ENCODE assay signal across 8 cellular contexts in the genomic region with DNA sequence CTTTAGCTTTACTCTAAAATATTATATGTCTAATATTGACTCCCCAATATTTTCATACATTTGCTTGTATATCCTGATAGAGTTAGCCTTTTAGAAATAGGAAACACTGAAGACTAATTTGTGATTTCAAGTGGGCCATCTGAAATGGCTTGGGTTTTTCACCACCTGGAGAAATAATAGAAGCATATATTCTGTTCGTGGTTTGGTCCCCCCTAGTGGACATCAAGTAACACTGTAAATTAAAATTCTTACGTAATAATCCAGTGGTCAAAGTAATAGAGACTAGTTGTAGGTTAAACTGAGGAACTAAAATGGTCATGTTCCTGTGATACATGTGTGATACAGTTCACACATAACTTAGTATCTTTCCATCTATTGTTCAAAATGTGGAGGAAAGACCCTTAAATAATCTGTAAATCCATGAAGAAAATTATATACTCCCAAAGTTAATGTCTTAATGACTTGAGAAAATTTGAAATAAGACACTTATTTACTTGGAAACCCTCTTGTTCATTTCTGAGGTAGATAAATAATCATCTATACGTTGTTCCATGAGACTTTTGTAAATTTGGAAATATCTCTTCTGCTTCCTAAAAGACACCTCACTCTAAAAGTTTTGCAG.
DNase-seq lines count a peak whose midpoint lies in the region; ATAC-seq, FAIRE-seq and TF ChIP-seq lines count a peak whose summit lies in the region.

No MANE protein-coding gene starts in this region.

- DNase-seq in EH (ENCODE audit: low read depth) (peak; percentile 42), adipocyte (ENCODE audit: low read depth) (peak; percentile 66), HepG2 (ENCODE audit: low spot score) (peak; percentile 30), NCI-H1436 (lab: John Stamatoyannopoulos, UW) (no peak), activated gamma-delta T cell treated with Interleukin-2 at 50 U/mL for 16 hours (no peak)
- DNase-seq in Jurkat, Clone E6-1 (ENCODE audit: low read depth, low spot score): peak; percentile 21

- H3K27me3 ChIP-seq in adipocyte (replicated peaks; ENCODE audit: control insufficient read depth, insufficient read depth, low read length): no peaks in the 10 kb centered on the region
- no peaks in the 10 kb centered on the region for H3K27me3 ChIP-seq in HepG2 (ENCODE audit: control insufficient read depth in 1 of 2, insufficient read depth in 2 of 2, low read length in 2 of 2)

- intact Hi-C loops in HepG2 (cut with micrococcal nuclease; ENCODE audit: unreplicated experiment): loop anchor here (1.0 kb wide), 2 partner anchors 129 to 231 kb away; no protein-coding TSS in a partner anchor

- CTCF ChIA-PET in HepG2 (lab: Yijun Ruan, JAX; ENCODE audit: low intra/inter-chr PET ratio, low total read pairs): interaction anchor here (2.7 kb wide), 1 partner anchor 336 kb away, joined by 18 read pairs; no protein-coding TSS in a partner anchor

- in situ Hi-C loops in HepG2 (cut with HindIII; ENCODE audit: extremely low pct_ligation_motif_present, low pct_unique_long_range_greater_than_20kb): no loop called here

- TF ChIP-seq CTCF in HepG2 (CRISPR knock-in tag; IDR thresholded peaks at IDR 0.05): peak; percentile 31

- H2AFZ ChIP-seq in HepG2 (ENCODE audit: low read length): no peak overlapping the region

- POLR2A ChIA-PET in HepG2 (lab: Yijun Ruan, JAX): no interaction called here

- no peaks in the 10 kb centered on the region for H3K4me1 ChIP-seq in adipocyte (ENCODE audit: control insufficient read depth, insufficient read depth, low read length)
- H3K4me1 ChIP-seq in HepG2 (ENCODE audit: insufficient read depth, low read length): no peaks in the 10 kb centered on the region

- H3K9ac ChIP-seq in adipocyte (ENCODE audit: low read length) (no peak overlapping the region), HepG2 (ENCODE audit: insufficient read depth, low read depth, low read length) (no peak overlapping the region)

- no peak overlapping the region for H3K27ac ChIP-seq in HepG2 (ENCODE audit: extremely low read length, insufficient read depth, low read length)

- no peak overlapping the region for H3K4me2 ChIP-seq in HepG2 (ENCODE audit: low read depth, low read length)

- H3K36me3 ChIP-seq in adipocyte (ENCODE audit: control insufficient read depth, insufficient read depth, low read length, severe bottlenecking): no peaks in the 10 kb centered on the region
- H3K36me3 ChIP-seq in HepG2 (replicated peaks in 1 of 2; ENCODE audit: control insufficient read depth in 1 of 2, insufficient read depth in 2 of 2, low read length in 2 of 2): no peaks in the 10 kb centered on the region

- no peak for TF ChIP-seq EP300 in HepG2 (IDR thresholded peaks at IDR 0.05; ENCODE audit: low read depth in 2 of 2, low read length in 2 of 2)
- no peak for TF ChIP-seq EP300 in HepG2 (CRISPR knock-in tag; IDR thresholded peaks at IDR 0.05; ENCODE audit: borderline replicate concordance)

- peak; percentile 66 for FAIRE-seq in HepG2 (lab: Jason Lieb, UNC)

- H3K4me3 ChIP-seq in Jurkat, Clone E6-1 (ENCODE audit: low read length): no peak overlapping the region
- H3K4me3 ChIP-seq in adipocyte (ENCODE audit: low read length) (no peak overlapping the region), HepG2 (replicated peaks in 1 of 3; ENCODE audit: insufficient read depth in 1 of 3, low read depth in 2 of 3, low read length in 3 of 3) (no peak overlapping the region)

- WGBS in HepG2 (ENCODE audit: low lambda C conversion rate): 1% methylated on average over 3 of the region's 3 CpGs

- no peak for TF ChIP-seq POLR2A in HepG2 (IDR thresholded peaks at IDR 0.05; ENCODE audit: insufficient read depth in 1 of 2, low read depth in 2 of 2, low read length in 2 of 2)

- no TSS peak for BruUV-seq in HepG2 (replicated peaks; lab: Mats Ljungman, UMichigan)

- H4K20me1 ChIP-seq in HepG2 (ENCODE audit: insufficient read depth, low read length): no peaks in the 10 kb centered on the region

- H3K79me2 ChIP-seq in HepG2 (ENCODE audit: insufficient read depth, low read length): no peaks in the 10 kb centered on the region

- ATAC-seq in GM21390 (IDR thresholded peaks at IDR 0.05; ENCODE audit: unreplicated experiment): peak; percentile 78
- no peak for ATAC-seq in HepG2
- ATAC-seq in HG02970 (IDR thresholded peaks at IDR 0.05; ENCODE audit: low FRiP score, unreplicated experiment): no peak

- H3K9me3 ChIP-seq in adipocyte (ENCODE audit: control insufficient read depth, low read length) (no peaks in the 10 kb centered on the region), HepG2 (ENCODE audit: low read length) (no peaks in the 10 kb centered on the region)

- TF ChIP-seq RAD21 in HepG2 (CRISPR knock-in tag; IDR thresholded peaks at IDR 0.05): no peak

TF ChIP-seq in HepG2, 621 proteins besides CTCF, POLR2A, EP300 and RAD21:
- peak; percentile 66 for TF ChIP-seq CEBPG (CRISPR knock-in tag; IDR thresholded peaks at IDR 0.05)
- TF ChIP-seq, protein P1, sequence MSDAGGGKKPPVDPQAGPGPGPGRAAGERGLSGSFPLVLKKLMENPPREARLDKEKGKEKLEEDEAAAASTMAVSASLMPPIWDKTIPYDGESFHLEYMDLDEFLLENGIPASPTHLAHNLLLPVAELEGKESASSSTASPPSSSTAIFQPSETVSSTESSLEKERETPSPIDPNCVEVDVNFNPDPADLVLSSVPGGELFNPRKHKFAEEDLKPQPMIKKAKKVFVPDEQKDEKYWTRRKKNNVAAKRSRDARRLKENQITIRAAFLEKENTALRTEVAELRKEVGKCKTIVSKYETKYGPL (CRISPR knock-in tag; IDR thresholded peaks at IDR 0.05): peak; percentile 79; the same call in 1 of the 2 replicates
- no peak for TF ChIP-seq ZNF703 (CRISPR knock-in tag; IDR thresholded peaks at IDR 0.05; ENCODE audit: borderline replicate concordance)
- peak; percentile 43 for TF ChIP-seq STAG1 (CRISPR knock-in tag; IDR thresholded peaks at IDR 0.05)
- TF ChIP-seq ARID3A (IDR thresholded peaks at IDR 0.05; ENCODE audit: low read depth, low read length): peak; percentile 88
- 0 out of 2 replicates have a peak, but pooled peaks have one; percentile 7 for TF ChIP-seq SMC3 (IDR thresholded peaks at IDR 0.05; ENCODE audit: low read length)
- no peak for TF ChIP-seq NAIF1 (CRISPR knock-in tag; IDR thresholded peaks at IDR 0.05; ENCODE audit: borderline replicate concordance)
- TF ChIP-seq ZNF382 (CRISPR knock-in tag; IDR thresholded peaks at IDR 0.05; ENCODE audit: borderline replicate concordance): no peak
- TF ChIP-seq CEBPB (IDR thresholded peaks at IDR 0.05; ENCODE audit: borderline replicate concordance, low read depth, low read length): peak; percentile 78
TF ChIP-seq in HepG2: peak in this region for 6.

Comparison
In these comparisons a context has a peak if more than half of its experiments do, and no peak if none do; other contexts are left out.
1. DNase-seq: peak in EH (single experiment), Jurkat, Clone E6-1 (single experiment), adipocyte (single experiment) and HepG2 (single experiment); none in NCI-H1436 (single experiment) and activated gamma-delta T cell treated with Interleukin-2 at 50 U/mL for 16 hours (single experiment).